23 cellular contexts compared by ENCODE assay signal in genomic region chr3:126495786-126496185, GRCh38. TPM values are rescaled to one million over a fixed set of nuclear protein-coding genes. Genes with fewer than 3 reads are reported as not detected.
"Had no signal": no experiment of that assay in that cellular context is flagged by ENCODE, and none has a peak within 500 bp of the region (broad histone marks: within the 10 kb centered on the region; RNA-seq: fewer than 3 reads in every experiment).

No MANE protein-coding gene starts in this region.

- H3K4me2 ChIP-seq: SK-N-SH had no signal

- DNase-seq: IMR-90, Karpas-422, KG1, MM.1S, NCI-H1092 treated with DMSO at 0.1 percent for 48 hours, NCI-H1436, NCI-H187, NCI-H2029, NCI-H2081 treated with DMSO at 0.1 percent for 48 hours, NCI-H2171, NCI-H226, NCI-H446, NCI-H510A, NCI-H524 treated with DMSO at 0.1 percent for 48 hours, NCI-H69, NCI-H774, RPMI8226, SHP77, SK-N-SH, SW 1271, T-cell had no signal

- ATAC-seq: T-cell had no signal

- H3K9me3 ChIP-seq: SK-N-SH had no signal

- H3K9ac ChIP-seq: SK-N-SH had no signal

- FAIRE-seq: RCC 7860 had no signal

RNA-seq across cellular contexts. Expression of gene UROC1, which starts 21.8 kb away (rescaled TPM):
- total RNA-seq: HT-29, IMR-90 had no signal
- polyA plus RNA-seq: IMR-90, SK-N-SH had no signal

RNA-seq across cellular contexts. Expression of gene CHST13, which starts 28.2 kb away (rescaled TPM):
- total RNA-seq: IMR-90 had no signal
- polyA plus RNA-seq: IMR-90 had no signal
